In the genomic region with DNA sequence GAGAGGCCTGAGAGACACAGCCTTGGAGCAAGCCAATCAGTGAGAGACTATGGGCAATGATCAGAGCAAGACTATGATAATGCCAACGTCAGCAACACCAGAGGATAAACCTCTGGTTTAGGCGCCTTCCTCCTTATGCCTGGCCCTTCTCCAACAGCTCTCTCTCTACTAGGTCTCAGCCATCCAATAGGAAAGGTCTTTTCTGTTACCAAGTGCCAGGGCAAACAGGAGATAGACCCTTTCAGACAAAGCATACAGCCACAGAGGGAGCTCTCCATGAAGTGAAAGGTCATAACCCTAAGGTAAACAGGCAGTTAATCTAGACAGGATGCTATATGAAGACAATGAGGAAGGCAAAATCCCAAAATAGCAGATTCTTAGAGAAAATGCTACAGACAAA, we compare ENCODE assay signal across 19 cellular contexts. TPM values are rescaled to one million over a fixed set of nuclear protein-coding genes. Genes with fewer than 3 reads are reported as not detected.
DNase-seq lines count a peak whose midpoint lies in the region; ATAC-seq and TF ChIP-seq lines count a peak whose summit lies in the region.
"Had no signal": no experiment of that assay in that cellular context is flagged by ENCODE, and none has a peak within 500 bp of the region (broad histone marks: within the 10 kb centered on the region; RNA-seq: fewer than 3 reads in every experiment).

No MANE protein-coding gene starts in this region.

- H3K4me1 ChIP-seq in heart right ventricle (peaks cover 0 to 7% (median 0%) of the 10 kb centered on the region in 9 donors), left ventricle myocardium inferior (peaks cover 6% of the 10 kb centered on the region), thyroid gland (peaks cover 6 to 7% of the 10 kb centered on the region in 2 donors)

- no peaks in the 10 kb centered on the region for H3K27me3 ChIP-seq in heart right ventricle
- H3K27me3 ChIP-seq in left ventricle myocardium inferior (ENCODE audit: low read depth): peaks cover 4% of the 10 kb centered on the region
- no peaks in the 10 kb centered on the region for H3K27me3 ChIP-seq in thyroid gland
- no peaks in the 10 kb centered on the region for H3K27me3 ChIP-seq in dorsolateral prefrontal cortex

- peak in 5 of 8 donors; percentile 24 to 52 (median 37) for ATAC-seq in heart right ventricle
- no peak for ATAC-seq in GM21515 (IDR thresholded peaks at IDR 0.05; ENCODE audit: unreplicated experiment)
- no peak for ATAC-seq in HG02763 (IDR thresholded peaks at IDR 0.05; ENCODE audit: unreplicated experiment)
- ATAC-seq: stimulated activated naive CD8-positive, alpha-beta T cell treated with anti-CD3 and anti-CD28 coated beads, Interleukin-15, amount 100 ng/mL, for 72 hours had no signal

- DNase-seq in heart right ventricle (no peak), left ventricle myocardium inferior (no peak), NCI-H2029 treated with DMSO at 0.1 percent for 48 hours (lab: John Stamatoyannopoulos, UW) (peak; percentile 97), amniotic epithelial cell (ENCODE audit: low read depth) (peak; percentile 8), thyroid gland (no peak), dorsolateral prefrontal cortex (no peak)
- DNase-seq: activated CD4-positive, alpha-beta T cell treated with anti-CD3 and anti-CD28 coated beads, Interleukin-2, amount 50 U/mL, for 1 hour; activated naive CD4-positive, alpha-beta T cell treated with Interleukin-2 at 50 U/mL for 16 hours; activated T-cell treated with anti-CD3 and anti-CD28 coated beads for 4 hours; cortex of kidney; GDM1; HFFc6; immature natural killer cell; mesenchymal stem cell; PC-9; stimulated activated naive CD8-positive, alpha-beta T cell treated with anti-CD3 and anti-CD28 coated beads, Interleukin-15, amount 100 ng/mL, for 72 hours had no signal

- no peaks in the 10 kb centered on the region for H3K36me3 ChIP-seq in heart right ventricle
- no peaks in the 10 kb centered on the region for H3K36me3 ChIP-seq in left ventricle myocardium inferior
- no peaks in the 10 kb centered on the region for H3K36me3 ChIP-seq in thyroid gland

- intact Hi-C loops in heart right ventricle (cut with DNase I) (no loop called here), left ventricle myocardium inferior (cut with micrococcal nuclease) (no loop called here), thyroid gland (cut with DNase I) (no loop called here), dorsolateral prefrontal cortex (cut with DNase I) (no loop called here)

- H3K27ac ChIP-seq in heart right ventricle (no peak overlapping the region), left ventricle myocardium inferior (replicated peaks) (no peak overlapping the region), thyroid gland (peak overlapping the region; percentile 36 to 59 (median 57)), dorsolateral prefrontal cortex (no peak overlapping the region)
- H3K27ac ChIP-seq: epithelial cell of prostate, PC-9 had no signal

- TF ChIP-seq CTCF in heart right ventricle (IDR thresholded peaks at IDR 0.05) (no peak), left ventricle myocardium inferior (IDR thresholded peaks at IDR 0.05; ENCODE audit: borderline replicate concordance) (no peak), thyroid gland (IDR thresholded peaks at IDR 0.05) (no peak), dorsolateral prefrontal cortex (IDR thresholded peaks at IDR 0.05 in 54 of 56, conservative IDR thresholded peaks at IDR 0.05 in 2 of 56; ENCODE audit: low read depth in 1 of 56, partially characterized antibody in 56 of 56) (no peak)

- H3K9me3 ChIP-seq in heart right ventricle: peaks cover 0 to 8% (median 0%) of the 10 kb centered on the region in 11 donors
- H3K9me3 ChIP-seq in left ventricle myocardium inferior (replicated peaks): peaks cover 6% of the 10 kb centered on the region
- H3K9me3 ChIP-seq in thyroid gland: no peaks in the 10 kb centered on the region

- TF ChIP-seq POLR2A in thyroid gland (IDR thresholded peaks at IDR 0.05): no peak

- 41 to 52% methylated on average over 2 of the region's 2 CpGs for WGBS in heart right ventricle, 2 donors
- WGBS in thyroid gland, 2 donors: 66 to 68% methylated on average over 2 of the region's 2 CpGs

- no peak overlapping the region for H3K4me3 ChIP-seq in heart right ventricle
- no peak overlapping the region for H3K4me3 ChIP-seq in left ventricle myocardium inferior
- H3K4me3 ChIP-seq in thyroid gland (replicated peaks in 1 of 3): no peak overlapping the region
- no peak overlapping the region for H3K4me3 ChIP-seq in dorsolateral prefrontal cortex
- H3K4me3 ChIP-seq: PC-9 had no signal

RNA-seq across cellular contexts. Expression of a gene that starts 9.5 kb away (rescaled TPM):
- total RNA-seq in heart right ventricle (10 to 100 TPM; 23.3 to 37.9 (median 30.6) TPM), left ventricle myocardium inferior (25.8 TPM), thyroid gland (10 to 100 TPM; 29.3 to 49.8 (median 39.9) TPM), dorsolateral prefrontal cortex (10 to 100 TPM in 78 of 120 experiments, 1 to 10 TPM in 42; 4.8 to 24.9 (median 10.9) TPM)
- 10 to 100 TPM in 1 of 2 donors, 1 to 10 TPM in 1; 6.9 to 30.1 TPM for polyA plus RNA-seq in heart right ventricle
- polyA plus RNA-seq: immature natural killer cell had no signal

Comparison
In these comparisons a context has a peak if more than half of its experiments do, and no peak if none do; other contexts are left out.
1. ATAC-seq: peak in heart right ventricle (5 of 8); none in GM21515 (single experiment) and HG02763 (single experiment).
2. DNase-seq: peak in NCI-H2029 treated with DMSO at 0.1 percent for 48 hours (single experiment) and amniotic epithelial cell (single experiment); none in heart right ventricle (0 of 2), left ventricle myocardium inferior (single experiment), thyroid gland (0 of 2) and dorsolateral prefrontal cortex (0 of 10).
3. H3K27ac ChIP-seq: peak in thyroid gland (3 of 3); none in heart right ventricle (0 of 10), left ventricle myocardium inferior (single experiment) and dorsolateral prefrontal cortex (0 of 59).